In genomic region chr1:184051485-184052193, GRCh38 we compare ENCODE assay signal across 8 cellular contexts. TPM values are rescaled to one million over a fixed set of nuclear protein-coding genes. Genes with fewer than 3 reads are reported as not detected.
DNase-seq lines count a peak whose midpoint lies in the region; ATAC-seq and TF ChIP-seq lines count a peak whose summit lies in the region.

TSS of gene TSEN15 (plus strand) at chr1:184051730. CDS start at chr1:184051756, 26 bp downstream.

- TF ChIP-seq POLR2A in spleen (IDR thresholded peaks at IDR 0.05) = peak in 1 of 3 donors; percentile 10

- in situ Hi-C loops in brain microvascular endothelial cell (cut with HindIII; ENCODE audit: low pct_ligation_motif_present, low sequenced_read_pairs) = no loop called here

- H3K9me3 ChIP-seq in spleen = no peaks in the 10 kb centered on the region

- peak; percentile 73 for DNase-seq in NK-92 treated with Interleukin-12 subunit alpha and Interleukin-12 subunit beta, amount 100 ng/mL, for 24 hours (lab: John Stamatoyannopoulos, UW)
- DNase-seq in NK-92 (lab: John Stamatoyannopoulos, UW; ENCODE audit: unreplicated experiment) (no peak), NCI-H2107 treated with DMSO at 0.1 percent for 48 hours (lab: John Stamatoyannopoulos, UW; ENCODE audit: unreplicated experiment) (peak; percentile 74), UCSD-AML1 (lab: John Stamatoyannopoulos, UW; ENCODE audit: unreplicated experiment) (peak; percentile 85), brain microvascular endothelial cell (peak; percentile 63), iPS-NIHi11 (ENCODE audit: low spot score) (peak; percentile 76), spleen (peak; percentile 96)

- H3K4me3 ChIP-seq in brain microvascular endothelial cell (ENCODE audit: low read depth, low read length) = peak within 1 kb of the TSS; percentile 76
- peak within 1 kb of the TSS; percentile 70 to 98 (median 94) for H3K4me3 ChIP-seq in spleen

- H3K4me1 ChIP-seq in spleen = peaks cover 11 to 51% (median 31%) of the 10 kb centered on the region in 6 donors

- peak within 1 kb of the TSS; percentile 91 for H3K27ac ChIP-seq in brain microvascular endothelial cell
- H3K27ac ChIP-seq in spleen = peak within 1 kb of the TSS; percentile 62 to 92 (median 88)

- 0 to 1% (median 0%) methylated on average over 33 to 54 of the region's 54 CpGs for WGBS in spleen, 5 donors

- intact Hi-C loops in spleen (cut with DNase I; ENCODE audit: low total_unique reads) = no loop called here

- H3K27me3 ChIP-seq in brain microvascular endothelial cell (replicated peaks) = no peaks in the 10 kb centered on the region
- peaks cover 0 to 8% (median 0%) of the 10 kb centered on the region in 7 donors for H3K27me3 ChIP-seq in spleen (replicated peaks in 1 of 7)

- peak; percentile 99 for ATAC-seq in HG03025 (IDR thresholded peaks at IDR 0.05; ENCODE audit: low FRiP score, unreplicated experiment)

- H3K36me3 ChIP-seq in brain microvascular endothelial cell (replicated peaks) = no peaks in the 10 kb centered on the region
- H3K36me3 ChIP-seq in spleen = peaks cover 0 to 20% (median 5%) of the 10 kb centered on the region in 6 donors

- TF ChIP-seq CTCF in brain microvascular endothelial cell (IDR thresholded peaks at IDR 0.05; ENCODE audit: low read depth, low read length, missing control alignments) (no peak), spleen (IDR thresholded peaks at IDR 0.05 in 8 of 11, conservative IDR thresholded peaks at IDR 0.05 in 3 of 11) (no peak)

RNA-seq across cellular contexts. Expression of gene TSEN15, which starts in this region (rescaled TPM):
- 10 to 100 TPM; 20.4 to 47.7 (median 25.1) TPM for total RNA-seq in spleen
- polyA plus RNA-seq in spleen = 10 to 100 TPM; 14.7 to 21.9 (median 21.3) TPM
